Comparison of ENCODE assay signal across 8 cellular contexts in the genomic region with DNA sequence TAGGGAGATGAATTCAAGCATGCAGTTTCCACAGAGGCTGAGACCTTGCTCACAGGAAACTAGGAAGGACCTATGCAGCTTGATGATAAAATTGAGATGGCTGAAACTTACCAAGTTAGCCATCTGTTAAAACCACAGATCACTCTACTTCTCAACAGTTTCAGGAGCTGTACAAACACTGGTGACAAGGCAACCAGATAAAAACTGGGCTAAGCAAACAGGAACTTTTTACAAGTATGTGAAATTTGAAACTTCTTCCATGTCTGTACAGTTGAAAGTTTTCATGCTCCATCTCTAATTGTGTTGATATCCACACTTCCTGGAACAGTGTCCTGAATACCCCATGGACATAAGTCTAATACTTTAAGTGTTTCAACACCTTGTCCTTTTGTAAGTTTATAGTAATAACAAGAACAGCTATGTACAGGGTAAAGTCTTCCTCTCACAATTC.
A peak's percentile ranks its signal among the peaks of the same experiment; 100 is the strongest.
DNase-seq lines count a peak whose midpoint lies in the region; ATAC-seq, FAIRE-seq and TF ChIP-seq lines count a peak whose summit lies in the region.

No MANE protein-coding gene starts in this region.

- H3F3A ChIP-seq in GM23248 (ENCODE audit: insufficient read depth): peaks cover 29% of the 10 kb centered on the region

- TF ChIP-seq CTCF in endothelial cell of umbilical vein (IDR thresholded peaks at IDR 0.05; ENCODE audit: extremely low read depth in 1 of 2, insufficient read depth in 1 of 2, low read depth in 1 of 2, low read length in 2 of 2): no peak

- CTCF ChIA-PET in activated CD4-positive, alpha-beta T cell treated with anti-CD3 and anti-CD28 coated beads for 36 hours (lab: Charles Lee): interaction anchor here (0.8 to 4.6 kb wide), 7 partner anchors 8 to 617 kb away, joined by 3 to 40 read pairs (median 3); partner anchors contain the start of gene DBR1
- CTCF ChIA-PET in endothelial cell of umbilical vein (lab: Charles Lee): interaction anchor here (1.0 to 4.6 kb wide), 4 partner anchors 9 to 233 kb away, joined by 3 to 41 read pairs (median 3); no protein-coding TSS in a partner anchor

- H3K27ac ChIP-seq in GM23248 (peak overlapping the region; percentile 48), KOPT-K1 (ENCODE audit: low read depth, low read length, poor library complexity, severe bottlenecking) (peak overlapping the region; percentile 15), endothelial cell of umbilical vein (ENCODE audit: insufficient read depth, low read depth, low read length) (no peak overlapping the region)

- H3K9me3 ChIP-seq in GM23248 (ENCODE audit: low read depth) (no peaks in the 10 kb centered on the region), KOPT-K1 (ENCODE audit: insufficient read depth, low read length, poor library complexity, severe bottlenecking) (no peaks in the 10 kb centered on the region), endothelial cell of umbilical vein (replicated peaks; ENCODE audit: control insufficient read depth, insufficient read depth, low read length) (no peaks in the 10 kb centered on the region)

- H3K9me2 ChIP-seq in GM23248 (ENCODE audit: insufficient read depth): no peaks in the 10 kb centered on the region

- no peak for FAIRE-seq in endothelial cell of umbilical vein (lab: Jason Lieb, UNC)

- ATAC-seq in activated CD4-positive, alpha-beta T cell treated with anti-CD3 and anti-CD28 coated beads for 36 hours: peak; percentile 69

- POLR2A ChIA-PET in activated CD4-positive, alpha-beta T cell treated with anti-CD3 and anti-CD28 coated beads for 36 hours (lab: Charles Lee): no interaction called here
- POLR2A ChIA-PET in endothelial cell of umbilical vein (lab: Charles Lee): no interaction called here

- H3K4me1 Mint-ChIP-seq in activated CD4-positive, alpha-beta T cell treated with anti-CD3 and anti-CD28 coated beads for 36 hours: peaks cover 12% of the 10 kb centered on the region

- no peaks in the 10 kb centered on the region for H3K9me1 ChIP-seq in endothelial cell of umbilical vein (replicated peaks; ENCODE audit: control insufficient read depth, extremely low read depth, insufficient read depth, low read length)

- in situ Hi-C loops in GM23248 (cut with MboI): no loop called here

- H4K20me1 ChIP-seq in GM23248 (ENCODE audit: insufficient read depth) (no peaks in the 10 kb centered on the region), endothelial cell of umbilical vein (replicated peaks; ENCODE audit: control insufficient read depth, extremely low read depth, insufficient read depth, low read length) (no peaks in the 10 kb centered on the region)

- no TSS peak for BruUV-seq in endothelial cell of umbilical vein (replicated peaks; lab: Mats Ljungman, UMichigan)

- H3K4me1 ChIP-seq in GM23248 (ENCODE audit: insufficient read depth) (peaks cover 17% of the 10 kb centered on the region), endothelial cell of umbilical vein (ENCODE audit: control insufficient read depth, extremely low read depth, insufficient read depth, low read length) (peaks cover 4% of the 10 kb centered on the region)

- no peak overlapping the region for H3K4me3 Mint-ChIP-seq in activated CD4-positive, alpha-beta T cell treated with anti-CD3 and anti-CD28 coated beads for 36 hours

- TF ChIP-seq POLR2A in endothelial cell of umbilical vein (IDR thresholded peaks at IDR 0.05; ENCODE audit: low read depth, low read length): no peak

- no peaks in the 10 kb centered on the region for H3K79me2 ChIP-seq in GM23248 (ENCODE audit: insufficient read depth)
- H3K79me2 ChIP-seq in endothelial cell of umbilical vein (ENCODE audit: control insufficient read depth, insufficient read depth, low read length): no peaks in the 10 kb centered on the region

- H3K4me2 ChIP-seq in GM23248 (ENCODE audit: unreplicated experiment) (peak overlapping the region; percentile 26), endothelial cell of umbilical vein (ENCODE audit: insufficient read depth, low read length) (no peak overlapping the region)

- no peak for DNase-seq in activated CD4-positive, alpha-beta T cell treated with anti-CD3 and anti-CD28 coated beads for 36 hours
- no peak for DNase-seq in activated CD4-positive, alpha-beta T cell treated with anti-CD3 and anti-CD28 coated beads for 4 hours
- DNase-seq in GM23248 (peak; percentile 75), endothelial cell of umbilical vein (ENCODE audit: low read depth, low spot score) (peak; percentile 47), NCI-H2227 (lab: John Stamatoyannopoulos, UW; ENCODE audit: unreplicated experiment) (no peak), AML-193 (lab: John Stamatoyannopoulos, UW) (no peak), activated gamma-delta T cell treated with Interleukin-2 at 50 U/mL for 16 hours (no peak)

- intact Hi-C loops in activated CD4-positive, alpha-beta T cell treated with anti-CD3 and anti-CD28 coated beads for 36 hours (cut with DNase I, micrococcal nuclease): loop anchor here in 1 of 2 experiments (5.0 kb wide), 2 partner anchors 94 to 146 kb away; partner anchors contain the start of genes CEP70 and PIK3CB
- intact Hi-C loops in endothelial cell of umbilical vein (cut with micrococcal nuclease): no loop called here

- H3K9ac ChIP-seq in GM23248: no peak overlapping the region; the same call in 1 of the 2 replicates
- H3K9ac ChIP-seq in endothelial cell of umbilical vein (replicated peaks; ENCODE audit: extremely low read depth, insufficient read depth, low read length): no peak overlapping the region

- no peak overlapping the region for H3K4me3 ChIP-seq in GM23248
- no peak overlapping the region for H3K4me3 ChIP-seq in endothelial cell of umbilical vein (replicated peaks in 1 of 3; ENCODE audit: insufficient read depth in 1 of 3, low read depth in 1 of 3, low read length in 3 of 3)

- no peaks in the 10 kb centered on the region for H3K27me3 ChIP-seq in GM23248 (replicated peaks; ENCODE audit: insufficient read depth)
- H3K27me3 ChIP-seq in endothelial cell of umbilical vein (ENCODE audit: control insufficient read depth in 2 of 2, insufficient read depth in 2 of 2, low read length in 2 of 2): no peaks in the 10 kb centered on the region

- H3K9me3 Mint-ChIP-seq in activated CD4-positive, alpha-beta T cell treated with anti-CD3 and anti-CD28 coated beads for 36 hours (ENCODE audit: low read depth): no peaks in the 10 kb centered on the region

- H2AFZ ChIP-seq in GM23248 (no peak overlapping the region), endothelial cell of umbilical vein (ENCODE audit: low read depth, low read length) (no peak overlapping the region)

- dilution Hi-C loops in endothelial cell of umbilical vein (cut with MboI; ENCODE audit: extremely low pct_ligation_motif_present, low sequenced_read_pairs): no loop called here

- no peaks in the 10 kb centered on the region for H3K27me3 Mint-ChIP-seq in activated CD4-positive, alpha-beta T cell treated with anti-CD3 and anti-CD28 coated beads for 36 hours

- H3K36me3 ChIP-seq in GM23248 (ENCODE audit: low read depth): no peaks in the 10 kb centered on the region
- peaks cover 16% of the 10 kb centered on the region; the same call in 1 of the 2 replicates for H3K36me3 ChIP-seq in KOPT-K1 (ENCODE audit: insufficient read depth, low read length)
- H3K36me3 ChIP-seq in endothelial cell of umbilical vein (ENCODE audit: control insufficient read depth in 2 of 2, extremely low read depth in 1 of 2, insufficient read depth in 2 of 2, low read length in 2 of 2): no peaks in the 10 kb centered on the region

- H3K36me3 Mint-ChIP-seq in activated CD4-positive, alpha-beta T cell treated with anti-CD3 and anti-CD28 coated beads for 36 hours (ENCODE audit: low read depth): peaks cover 16% of the 10 kb centered on the region

- H3K27ac Mint-ChIP-seq in activated CD4-positive, alpha-beta T cell treated with anti-CD3 and anti-CD28 coated beads for 36 hours: peak overlapping the region; percentile 77

TF ChIP-seq in endothelial cell of umbilical vein, 7 proteins besides CTCF, POLR2A, EP300 and RAD21:
- TF ChIP-seq GATA2 (IDR thresholded peaks at IDR 0.05; ENCODE audit: insufficient read depth, insufficient read length, low read depth, low read length) (no peak), EZH2 (IDR thresholded peaks at IDR 0.05; ENCODE audit: borderline replicate concordance, low read depth, low read length, severe bottlenecking) (no peak), MYC (IDR thresholded peaks at IDR 0.05; ENCODE audit: low read depth, low read length) (no peak), FOS (IDR thresholded peaks at IDR 0.05; ENCODE audit: borderline replicate concordance, insufficient read depth, low read length) (no peak), JUN (IDR thresholded peaks at IDR 0.05; ENCODE audit: borderline replicate concordance, insufficient read depth, insufficient read length, low read depth) (no peak), POLR2AphosphoS5 (IDR thresholded peaks at IDR 0.05; ENCODE audit: insufficient read depth, low read depth, low read length) (no peak)
- TF ChIP-seq, protein P1, sequence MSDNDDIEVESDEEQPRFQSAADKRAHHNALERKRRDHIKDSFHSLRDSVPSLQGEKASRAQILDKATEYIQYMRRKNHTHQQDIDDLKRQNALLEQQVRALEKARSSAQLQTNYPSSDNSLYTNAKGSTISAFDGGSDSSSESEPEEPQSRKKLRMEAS (IDR thresholded peaks at IDR 0.05; ENCODE audit: insufficient read depth, insufficient read length): no peak
TF ChIP-seq in endothelial cell of umbilical vein: peak in this region for 0.

Comparison
In these comparisons a context has a peak if more than half of its experiments do, and no peak if none do; other contexts are left out.
1. DNase-seq: peak in GM23248 (single experiment) and endothelial cell of umbilical vein (single experiment); none in activated CD4-positive, alpha-beta T cell treated with anti-CD3 and anti-CD28 coated beads for 36 hours (single experiment), activated CD4-positive, alpha-beta T cell treated with anti-CD3 and anti-CD28 coated beads for 4 hours (0 of 2), NCI-H2227 (single experiment), AML-193 (0 of 2) and activated gamma-delta T cell treated with Interleukin-2 at 50 U/mL for 16 hours (single experiment).